ENCODE assay signal across 8 cellular contexts in the genomic region with DNA sequence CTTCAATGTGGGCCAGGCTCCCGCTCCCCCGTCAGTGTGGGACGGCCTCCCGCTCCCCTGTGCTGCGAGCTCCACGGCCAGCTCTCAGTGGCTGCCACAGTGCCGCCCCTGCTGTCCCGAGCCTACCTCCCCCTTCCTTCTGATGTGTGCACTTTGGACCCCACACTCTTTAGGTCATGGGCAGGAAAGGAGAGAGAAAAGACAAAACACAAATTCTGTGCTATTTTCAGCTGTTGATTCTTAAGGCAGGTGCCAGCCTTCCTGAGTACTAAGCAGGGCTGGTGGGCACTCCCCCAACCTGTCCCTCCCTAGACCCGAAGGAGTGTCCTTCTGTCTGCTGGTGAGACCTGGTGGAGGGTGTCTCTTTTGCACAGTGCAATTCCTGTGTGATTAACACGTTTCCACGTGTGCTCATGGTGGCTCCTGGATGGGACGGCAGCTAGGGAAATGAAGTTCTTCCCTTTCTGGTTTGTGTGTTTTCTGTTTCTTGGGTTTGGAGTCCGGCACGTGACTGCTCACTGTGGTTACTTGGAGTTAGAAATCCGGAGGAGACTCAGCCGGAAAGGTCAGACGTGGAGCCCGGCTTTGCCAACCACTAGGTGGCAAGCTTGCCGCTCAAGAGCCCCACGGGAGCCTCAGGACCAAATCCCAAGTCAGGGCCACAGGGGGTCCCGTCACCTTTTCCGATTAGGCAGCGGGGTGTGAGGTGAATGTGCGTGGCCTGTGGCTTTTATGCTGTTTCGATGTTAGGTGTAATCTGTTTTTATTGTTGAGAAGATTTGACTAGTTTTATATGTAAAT.
DNase-seq lines count a peak whose midpoint lies in the region; ATAC-seq, FAIRE-seq and TF ChIP-seq lines count a peak whose summit lies in the region.
"Not testable (repeated sequence)": the region's sequence is repeated elsewhere in the genome, so short reads cannot be mapped to it uniquely, and the experiment has no call there.

No MANE protein-coding gene starts in this region.

- TF ChIP-seq CTCF in AG09319 (IDR thresholded peaks at IDR 0.05; ENCODE audit: low read depth, low read length) (peak; percentile 67), MM.1S (IDR thresholded peaks at IDR 0.05; ENCODE audit: low read length) (peak; percentile 58), mucosa of descending colon (IDR thresholded peaks at IDR 0.05) (peak; percentile 47)

- peak overlapping the region; percentile 26; the same call in 1 of the 2 replicates for H3K4me2 ChIP-seq in MM.1S (ENCODE audit: low read depth, low read length)

- peak; percentile 37 for DNase-seq in AG09319 (ENCODE audit: extremely low read depth, low read depth)
- DNase-seq in GM18507 (ENCODE audit: extremely low spot score, insufficient read length, low read depth); MM.1S: not testable (repeated sequence)
- DNase-seq in T1000 (lab: John Stamatoyannopoulos, UW) = peak; percentile 27
- DNase-seq in amniotic stem cell (lab: John Stamatoyannopoulos, UW) = peak; percentile 14
- DNase-seq in foreskin melanocyte = peak; percentile 74
- DNase-seq in mucosa of descending colon = peak in 2 of 3 donors; percentile 55 to 71
- DNase-seq in stimulated activated CD4-positive, alpha-beta T cell treated with anti-CD3 and anti-CD28 coated beads, Interleukin-1b, Interleukin-23, amount 100 ng/mL, for 48 hours = peak; percentile 55

- peak; percentile 77 for FAIRE-seq in GM18507 (lab: Jason Lieb, UNC)

- not testable (repeated sequence) for H3K9me2 ChIP-seq in MM.1S (replicated peaks; ENCODE audit: insufficient read depth, low read length)

- H3K79me2 ChIP-seq in MM.1S (ENCODE audit: low read length) = not testable (repeated sequence)

- peak; percentile 91 for ATAC-seq in mucosa of descending colon

- H3F3A ChIP-seq in MM.1S (ENCODE audit: insufficient read depth, low read length) = not testable (repeated sequence)

- not testable (repeated sequence) for H3K36me3 ChIP-seq in MM.1S (replicated peaks; ENCODE audit: insufficient read depth, low read length); mucosa of descending colon (ENCODE audit: low read depth)

- H4K20me1 ChIP-seq in MM.1S (ENCODE audit: insufficient read depth, low read length) = not testable (repeated sequence)

- H3K27ac ChIP-seq in MM.1S (ENCODE audit: low read length) = not testable (repeated sequence)

- H3K27me3 ChIP-seq in MM.1S (replicated peaks; ENCODE audit: insufficient read depth, low read length) = not testable (repeated sequence)

- not testable (repeated sequence) for H3K4me1 ChIP-seq in MM.1S (ENCODE audit: low read length); mucosa of descending colon (ENCODE audit: low read depth)

- H3K9ac ChIP-seq in MM.1S (ENCODE audit: low read length) = not testable (repeated sequence)

- H3K9me3 ChIP-seq in MM.1S (replicated peaks; ENCODE audit: insufficient read depth, low read length); mucosa of descending colon: not testable (repeated sequence)

- H2AFZ ChIP-seq in MM.1S (ENCODE audit: low read length) = peak overlapping the region; percentile 81

- intact Hi-C loops in mucosa of descending colon (cut with DNase I, micrococcal nuclease) = not testable (repeated sequence)

- H3K4me3 ChIP-seq in MM.1S (ENCODE audit: low read length); mucosa of descending colon: not testable (repeated sequence)
